ENCODE assay signal across 30 cellular contexts in genomic region chr15:93212578-93212977, GRCh38.
"Had no signal": no experiment of that assay in that cellular context is flagged by ENCODE, and none has a peak within 500 bp of the region (broad histone marks: within the 10 kb centered on the region; RNA-seq: fewer than 3 reads in every experiment).

No MANE protein-coding gene starts in this region.

- H3K9me3 ChIP-seq: ascending aorta, breast epithelium, gastroesophageal sphincter had no signal

- H3K4me1 ChIP-seq: ascending aorta, breast epithelium, foreskin keratinocyte, gastroesophageal sphincter had no signal

- DNase-seq: activated CD4-positive, alpha-beta memory T cell treated with anti-CD3 and anti-CD28 coated beads, Interleukin-2, amount 10 ng/mL, durations not matched to agents 7 days and 5 days; activated CD4-positive, alpha-beta T cell treated with anti-CD3 and anti-CD28 coated beads for 1 hour; activated CD4-positive, alpha-beta T cell treated with anti-CD3 and anti-CD28 coated beads for 4 hours; activated CD4-positive, alpha-beta T cell treated with anti-CD3 and anti-CD28 coated beads, Interleukin-2, amount 10 ng/mL, durations not matched to agents 7 days and 5 days; activated CD4-positive, alpha-beta T cell treated with anti-CD3 and anti-CD28 coated beads, Interleukin-2, amount 50 U/mL, for 4 hours; activated CD4-positive, CD25-positive, alpha-beta regulatory T cell; activated CD8-positive, alpha-beta memory T cell treated with anti-CD3 and anti-CD28 coated beads, Interleukin-2, amount 50 U/mL, for 48 hours; activated gamma-delta T cell; activated naive CD4-positive, alpha-beta T cell; activated naive CD4-positive, alpha-beta T cell treated with anti-CD3 and anti-CD28 coated beads, Interleukin-2, amount 10 ng/mL, durations not matched to agents 7 days and 5 days; activated naive CD8-positive, alpha-beta T cell treated with anti-CD3 and anti-CD28 coated beads, Interleukin-2, amount 10 ng/mL, durations not matched to agents 7 days and 5 days; activated T-cell treated with anti-CD3 and anti-CD28 coated beads for 4 hours; activated T-cell treated with anti-CD3 and anti-CD28 coated beads, Interleukin-2, amount 50 U/mL, for 24 hours; activated T-cell treated with anti-CD3 and anti-CD28 coated beads, Interleukin-2, amount 50 U/mL, for 72 hours; central memory CD4-positive, alpha-beta T cell; cerebellar nuclear complex; dorsolateral prefrontal cortex; effector memory CD4-positive, alpha-beta T cell; endodermal cell; foreskin keratinocyte; T-helper 2 cell had no signal

- H3K4me1 Mint-ChIP-seq: activated CD4-positive, alpha-beta memory T cell treated with anti-CD3 and anti-CD28 coated beads, Interleukin-2, amount 10 ng/mL, durations not matched to agents 7 days and 5 days; activated CD4-positive, alpha-beta T cell treated with anti-CD3 and anti-CD28 coated beads, Interleukin-2, amount 10 ng/mL, durations not matched to agents 7 days and 5 days; activated naive CD4-positive, alpha-beta T cell treated with anti-CD3 and anti-CD28 coated beads, Interleukin-2, amount 10 ng/mL, durations not matched to agents 7 days and 5 days; activated naive CD8-positive, alpha-beta T cell treated with anti-CD3 and anti-CD28 coated beads, Interleukin-2, amount 10 ng/mL, durations not matched to agents 7 days and 5 days had no signal

- H3K4me3 Mint-ChIP-seq: activated CD4-positive, alpha-beta memory T cell treated with anti-CD3 and anti-CD28 coated beads, Interleukin-2, amount 10 ng/mL, durations not matched to agents 7 days and 5 days; activated CD4-positive, alpha-beta T cell treated with anti-CD3 and anti-CD28 coated beads, Interleukin-2, amount 10 ng/mL, durations not matched to agents 7 days and 5 days; activated naive CD4-positive, alpha-beta T cell treated with anti-CD3 and anti-CD28 coated beads, Interleukin-2, amount 10 ng/mL, durations not matched to agents 7 days and 5 days; activated naive CD8-positive, alpha-beta T cell treated with anti-CD3 and anti-CD28 coated beads, Interleukin-2, amount 10 ng/mL, durations not matched to agents 7 days and 5 days; activated T-cell treated with anti-CD3 and anti-CD28 coated beads, Interleukin-2, amount 50 U/mL, for 24 hours; activated T-cell treated with anti-CD3 and anti-CD28 coated beads, Interleukin-2, amount 50 U/mL, for 72 hours; brain; dendritic cell treated with granulocyte-macrophage colony-stimulating factor and Interleukin-4, amounts not matched to agents 40 ng/mL and 50 ng/mL, for 4 days; endodermal cell had no signal

- H3K9me3 Mint-ChIP-seq: activated CD4-positive, alpha-beta memory T cell treated with anti-CD3 and anti-CD28 coated beads, Interleukin-2, amount 10 ng/mL, durations not matched to agents 7 days and 5 days; activated CD4-positive, alpha-beta T cell treated with anti-CD3 and anti-CD28 coated beads, Interleukin-2, amount 10 ng/mL, durations not matched to agents 7 days and 5 days; activated naive CD4-positive, alpha-beta T cell treated with anti-CD3 and anti-CD28 coated beads, Interleukin-2, amount 10 ng/mL, durations not matched to agents 7 days and 5 days; activated naive CD4-positive, alpha-beta T cell treated with anti-CD3 and anti-CD28 coated beads, Interleukin-2, amount 50 U/mL, for 72 hours; activated T-cell treated with anti-CD3 and anti-CD28 coated beads, Interleukin-2, amount 50 U/mL, for 24 hours; dendritic cell treated with granulocyte-macrophage colony-stimulating factor and Interleukin-4, amounts not matched to agents 40 ng/mL and 50 ng/mL, for 4 days had no signal

- H3K27me3 Mint-ChIP-seq: activated CD4-positive, alpha-beta T cell treated with anti-CD3 and anti-CD28 coated beads, Interleukin-2, amount 10 ng/mL, durations not matched to agents 7 days and 5 days; activated T-cell treated with anti-CD3 and anti-CD28 coated beads, Interleukin-2, amount 50 U/mL, for 24 hours had no signal

- H3K27ac Mint-ChIP-seq: activated CD4-positive, alpha-beta memory T cell treated with anti-CD3 and anti-CD28 coated beads, Interleukin-2, amount 10 ng/mL, durations not matched to agents 7 days and 5 days; activated CD4-positive, alpha-beta T cell treated with anti-CD3 and anti-CD28 coated beads, Interleukin-2, amount 10 ng/mL, durations not matched to agents 7 days and 5 days; activated naive CD4-positive, alpha-beta T cell treated with anti-CD3 and anti-CD28 coated beads, Interleukin-2, amount 10 ng/mL, durations not matched to agents 7 days and 5 days; activated naive CD4-positive, alpha-beta T cell treated with anti-CD3 and anti-CD28 coated beads, Interleukin-2, amount 50 U/mL, for 72 hours; activated naive CD8-positive, alpha-beta T cell treated with anti-CD3 and anti-CD28 coated beads, Interleukin-2, amount 10 ng/mL, durations not matched to agents 7 days and 5 days; activated T-cell treated with anti-CD3 and anti-CD28 coated beads, Interleukin-2, amount 50 U/mL, for 24 hours; activated T-cell treated with anti-CD3 and anti-CD28 coated beads, Interleukin-2, amount 50 U/mL, for 72 hours; dendritic cell treated with granulocyte-macrophage colony-stimulating factor and Interleukin-4, amounts not matched to agents 40 ng/mL and 50 ng/mL, for 4 days; endodermal cell had no signal

- H3K27ac ChIP-seq: ascending aorta, breast epithelium, cardiac muscle cell, coronary artery, dorsolateral prefrontal cortex, foreskin keratinocyte, gastroesophageal sphincter had no signal

- H3K4me3 ChIP-seq: ascending aorta, breast epithelium, cardiac muscle cell, coronary artery, dorsolateral prefrontal cortex, gastroesophageal sphincter had no signal

- H3K36me3 Mint-ChIP-seq: activated naive CD4-positive, alpha-beta T cell treated with anti-CD3 and anti-CD28 coated beads, Interleukin-2, amount 10 ng/mL, durations not matched to agents 7 days and 5 days; activated naive CD4-positive, alpha-beta T cell treated with anti-CD3 and anti-CD28 coated beads, Interleukin-2, amount 50 U/mL, for 72 hours; activated naive CD8-positive, alpha-beta T cell treated with anti-CD3 and anti-CD28 coated beads, Interleukin-2, amount 10 ng/mL, durations not matched to agents 7 days and 5 days had no signal

- H3K27me3 ChIP-seq: ascending aorta, breast epithelium, cardiac muscle cell, dorsolateral prefrontal cortex, foreskin keratinocyte, gastroesophageal sphincter had no signal

- ATAC-seq: activated naive CD4-positive, alpha-beta T cell treated with anti-CD3 and anti-CD28 coated beads, Interleukin-2, amount 50 U/mL, for 72 hours; activated T-cell treated with anti-CD3 and anti-CD28 coated beads, Interleukin-2, amount 50 U/mL, for 72 hours; esophagus mucosa; foreskin keratinocyte; gastroesophageal sphincter had no signal

- H3K36me3 ChIP-seq: ascending aorta, breast epithelium, cardiac muscle cell, gastroesophageal sphincter had no signal
